ENCODE assay signal across 27 cellular contexts in the genomic region with DNA sequence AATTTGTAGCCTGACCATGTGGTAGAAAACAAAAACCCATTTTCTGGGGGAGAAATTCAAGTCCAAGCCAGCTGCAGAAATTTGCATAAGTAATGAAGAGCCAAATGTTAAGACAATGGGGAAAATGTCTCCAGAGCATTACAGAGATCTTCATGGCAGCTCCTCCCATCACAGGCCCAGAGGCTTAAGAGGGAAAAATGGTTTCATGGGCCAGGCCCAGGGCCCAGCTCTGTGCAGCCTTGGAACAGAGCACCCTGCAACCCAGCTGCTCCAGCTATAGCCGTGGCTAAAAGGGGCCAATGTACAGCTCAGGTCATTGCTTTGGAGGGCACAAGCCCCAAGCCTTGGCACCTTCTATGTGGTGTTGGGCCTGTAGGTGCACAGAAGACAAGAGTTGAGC.
"Had no signal": no experiment of that assay in that cellular context is flagged by ENCODE, and none has a peak within 500 bp of the region (broad histone marks: within the 10 kb centered on the region; RNA-seq: fewer than 3 reads in every experiment).

No MANE protein-coding gene starts in this region.

- H3K27me3 ChIP-seq: suprapubic skin, testis, thyroid gland, tibial artery, tibial nerve, transverse colon, upper lobe of left lung, upper lobe of right lung, uterus, vagina had no signal

- ATAC-seq: stimulated activated effector memory CD8-positive, alpha-beta T cell treated with anti-CD3 and anti-CD28 coated beads, Interleukin-12 subunit alpha, Interleukin-12 subunit beta, amount 100 ng/mL, for 72 hours; stimulated activated memory B cell treated with anti-CD40 and anti-IgM and Interleukin-4, amounts not matched to agents 10 μg/mL and 1 μg/mL and 100 μg/mL, for 72 hours; stimulated activated naive B cell treated with anti-CD40 and anti-IgM and Interleukin-4, amounts not matched to agents 10 μg/mL and 1 μg/mL and 100 μg/mL, for 72 hours; stimulated activated naive CD8-positive, alpha-beta T cell treated with anti-CD3 and anti-CD28 coated beads, Interleukin-15, amount 100 ng/mL, for 72 hours; stimulated activated naive CD8-positive, alpha-beta T cell treated with anti-CD3 and anti-CD28 coated beads, Interleukin-15, Interleukin-2, amounts not matched to agents 100 U/mL and 50 U/mL, for 24 hours; upper lobe of right lung had no signal

- H3K4me3 ChIP-seq: stomach, suprapubic skin, testis, thoracic aorta, thyroid gland, tibial artery, tibial nerve, transverse colon, upper lobe of left lung, upper lobe of right lung, uterus, vagina had no signal

- H3K27ac ChIP-seq: stomach, suprapubic skin, testis, thoracic aorta, thyroid gland, tibial artery, tibial nerve, transverse colon, upper lobe of left lung, upper lobe of right lung, uterus, vagina had no signal

- H3K36me3 ChIP-seq: stomach, suprapubic skin, thoracic aorta, thyroid gland, tibial artery, tibial nerve, transverse colon, upper lobe of left lung, upper lobe of right lung, uterus, vagina had no signal

- DNase-seq: stimulated activated CD4-positive, alpha-beta T cell treated with anti-CD3 and anti-CD28 coated beads, Interleukin-2, amount 100 ng/mL, for 48 hours; stimulated activated CD4-positive, alpha-beta T cell treated with anti-CD3 and anti-CD28 coated beads, Interleukin-4, amount 100 ng/mL, for 1 hour; stimulated activated CD4-positive, alpha-beta T cell treated with anti-CD3 and anti-CD28 coated beads, Interleukin-4, amount 100 ng/mL, for 24 hours; stimulated activated CD4-positive, alpha-beta T cell treated with anti-CD3 and anti-CD28 coated beads, Interleukin-4, amount 100 ng/mL, for 4 hours; stimulated activated CD8-positive, alpha-beta memory T cell treated with anti-CD3 and anti-CD28 coated beads, Interleukin-4, amount 100 ng/mL, for 48 hours; stimulated activated naive B cell treated with anti-CD40 and anti-IgM and Interleukin-4, amounts not matched to agents 10 μg/mL and 1 μg/mL and 100 μg/mL, for 72 hours; stimulated activated naive CD4-positive, alpha-beta T cell; stimulated activated naive CD4-positive, alpha-beta T cell treated with Interleukin-2 at 50 U/mL for 16 hours; stimulated activated naive CD8-positive, alpha-beta T cell treated with anti-CD3 and anti-CD28 coated beads, Interleukin-15, amount 100 ng/mL, for 72 hours; stimulated activated naive CD8-positive, alpha-beta T cell treated with anti-CD3 and anti-CD28 coated beads, Interleukin-15, Interleukin-2, amounts not matched to agents 100 U/mL and 50 U/mL, for 24 hours; stomach; substantia nigra; testis; thyroid gland; tibial artery; transverse colon; trophoblast cell; upper lobe of left lung; upper lobe of right lung; uterus had no signal

- H3K9me3 ChIP-seq: suprapubic skin, testis, thoracic aorta, thyroid gland, transverse colon, upper lobe of right lung, uterus, vagina had no signal

- FAIRE-seq: urothelium cell line had no signal

- H3K4me1 ChIP-seq: testis, uterus had no signal
